ENCODE assay signal across 20 cellular contexts in genomic region chr12:587132-587531, GRCh38.
"Had no signal": no experiment of that assay in that cellular context is flagged by ENCODE, and none has a peak within 500 bp of the region (broad histone marks: within the 10 kb centered on the region; RNA-seq: fewer than 3 reads in every experiment).

No MANE protein-coding gene starts in this region.

- FAIRE-seq: endometrium, keratinocyte had no signal

- H3K36me3 Mint-ChIP-seq: naive B cell; stimulated activated memory B cell treated with anti-CD40 and anti-IgM and Interleukin-4, amounts not matched to agents 10 μg/mL and 1 μg/mL and 100 μg/mL, for 72 hours had no signal

- ATAC-seq: gastrocnemius medialis; heart right ventricle; left ventricle myocardium superior; stimulated activated memory B cell treated with anti-CD40 and anti-IgM and Interleukin-4, amounts not matched to agents 10 μg/mL and 1 μg/mL and 100 μg/mL, for 72 hours had no signal

- H3K4me3 ChIP-seq: esophagus muscularis mucosa, gastrocnemius medialis, heart right ventricle, testis, tibial nerve, upper lobe of right lung, vagina had no signal

- H3K27me3 ChIP-seq: esophagus muscularis mucosa, gastrocnemius medialis, heart right ventricle, neutrophil, testis, tibial nerve, upper lobe of right lung, vagina had no signal

- H3K9me3 Mint-ChIP-seq: stimulated activated memory B cell treated with anti-CD40 and anti-IgM and Interleukin-4, amounts not matched to agents 10 μg/mL and 1 μg/mL and 100 μg/mL, for 72 hours; stimulated activated naive CD8-positive, alpha-beta T cell treated with anti-CD3 and anti-CD28 coated beads, Interleukin-15, Interleukin-2, amounts not matched to agents 100 ng/mL and 50 ng/mL, for 24 hours had no signal

- H3K27ac ChIP-seq: esophagus muscularis mucosa, gastrocnemius medialis, neutrophil, testis, tibial nerve, upper lobe of right lung, vagina had no signal

- H3K9me3 ChIP-seq: esophagus muscularis mucosa, gastrocnemius medialis, neutrophil, testis, upper lobe of right lung, vagina had no signal

- H3K4me1 ChIP-seq: tibial nerve, upper lobe of right lung, vagina had no signal

- H3K36me3 ChIP-seq: esophagus muscularis mucosa, gastrocnemius medialis, heart right ventricle, neutrophil, tibial nerve, upper lobe of right lung, vagina had no signal

- H3K27ac Mint-ChIP-seq: nephron progenitor cell; stimulated activated memory B cell treated with anti-CD40 and anti-IgM and Interleukin-4, amounts not matched to agents 10 μg/mL and 1 μg/mL and 100 μg/mL, for 72 hours had no signal

- DNase-seq: effector memory CD4-positive, alpha-beta T cell; gastrocnemius medialis; heart right ventricle; hypothalamus; left ventricle myocardium superior; mesendoderm; naive B cell; nephron progenitor cell; stimulated activated CD4-positive, alpha-beta T cell treated with anti-CD3 and anti-CD28 coated beads, Interleukin-4, amount 100 ng/mL, for 1 hour; stimulated activated CD8-positive, alpha-beta memory T cell treated with anti-CD3 and anti-CD28 coated beads, Interleukin-4, amount 100 ng/mL, for 48 hours; testis; upper lobe of right lung had no signal

- H3K4me3 Mint-ChIP-seq: naive B cell; nephron progenitor cell; stimulated activated memory B cell treated with anti-CD40 and anti-IgM and Interleukin-4, amounts not matched to agents 10 μg/mL and 1 μg/mL and 100 μg/mL, for 72 hours; stimulated activated naive CD8-positive, alpha-beta T cell treated with anti-CD3 and anti-CD28 coated beads, Interleukin-15, Interleukin-2, amounts not matched to agents 100 ng/mL and 50 ng/mL, for 24 hours had no signal

- H3K27me3 Mint-ChIP-seq: stimulated activated memory B cell treated with anti-CD40 and anti-IgM and Interleukin-4, amounts not matched to agents 10 μg/mL and 1 μg/mL and 100 μg/mL, for 72 hours; stimulated activated naive CD8-positive, alpha-beta T cell treated with anti-CD3 and anti-CD28 coated beads, Interleukin-15, Interleukin-2, amounts not matched to agents 100 ng/mL and 50 ng/mL, for 24 hours had no signal
